8 cellular contexts compared by ENCODE assay signal in the genomic region with DNA sequence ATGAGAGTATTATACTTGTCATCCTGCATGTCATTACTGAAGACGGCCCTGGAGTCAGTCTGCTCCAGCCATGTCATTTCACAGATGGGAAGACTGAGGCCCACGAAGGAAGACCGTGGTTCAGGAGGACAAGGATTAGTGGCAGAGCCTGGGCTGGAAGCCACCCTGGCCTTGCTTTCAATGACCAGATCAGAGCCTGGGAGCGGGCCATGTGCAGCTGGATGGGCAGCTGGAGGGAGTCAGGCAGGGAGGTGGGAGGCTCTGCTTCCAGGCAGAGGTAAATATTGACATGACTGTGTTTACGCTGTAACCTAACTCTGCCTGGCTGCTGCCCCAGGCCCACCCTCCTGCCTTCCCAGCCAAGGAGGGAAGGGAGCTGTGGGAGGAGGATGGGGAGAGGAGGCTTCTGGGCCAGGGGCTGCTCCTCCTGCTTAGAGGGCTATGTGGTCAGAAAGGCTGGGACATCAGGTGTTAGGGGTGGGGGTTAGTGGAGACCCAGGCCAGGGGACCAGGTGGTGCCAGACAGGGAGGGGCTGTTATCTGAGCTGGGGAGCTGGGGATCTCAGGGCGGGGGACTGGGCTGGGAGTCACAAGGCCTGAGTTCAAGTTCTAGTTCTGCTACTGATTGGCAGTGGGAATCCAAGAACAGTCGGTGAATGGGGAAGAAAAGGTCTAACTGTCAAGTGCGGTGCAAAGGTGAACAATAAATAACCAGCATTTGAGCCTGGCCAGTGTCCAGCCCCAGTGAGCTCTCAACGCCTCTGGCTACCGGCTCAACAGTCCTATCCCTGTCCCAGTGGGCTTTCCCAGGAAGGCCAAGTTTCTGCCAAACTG. TPM values are rescaled to one million over a fixed set of nuclear protein-coding genes. Genes with fewer than 3 reads are reported as not detected.
DNase-seq lines count a peak whose midpoint lies in the region; ATAC-seq and TF ChIP-seq lines count a peak whose summit lies in the region.

No MANE protein-coding gene starts in this region.

- H3K36me3 ChIP-seq in BLaER1 (no peaks in the 10 kb centered on the region), mucosa of descending colon (ENCODE audit: low read depth) (no peaks in the 10 kb centered on the region)

- H3K9me3 ChIP-seq in BLaER1, result no peaks in the 10 kb centered on the region
- H3K9me3 ChIP-seq in mucosa of descending colon, result no peaks in the 10 kb centered on the region

- H3K4me1 ChIP-seq in BLaER1 (peaks cover 77% of the 10 kb centered on the region), mucosa of descending colon (ENCODE audit: low read depth) (peaks cover 89% of the 10 kb centered on the region)

- peak; percentile 54 for ATAC-seq in mucosa of descending colon
- no peak for ATAC-seq in HG02678 (IDR thresholded peaks at IDR 0.05; ENCODE audit: unreplicated experiment)

- in situ Hi-C loops in astrocyte of the spinal cord (cut with HindIII; ENCODE audit: low sequenced_read_pairs), result loop anchor here (25.0 kb wide), 1 partner anchor 101 kb away; no protein-coding TSS in a partner anchor

- peak; percentile 71 for DNase-seq in NCI-H146 treated with DMSO at 0.1 percent for 48 hours (lab: John Stamatoyannopoulos, UW; ENCODE audit: unreplicated experiment)
- peak; percentile 66 for DNase-seq in astrocyte of the spinal cord (ENCODE audit: low read depth, low spot score)
- DNase-seq in mucosa of descending colon, result peak; percentile 75 to 84 (median 77)
- DNase-seq in superior temporal gyrus (ENCODE audit: extremely low spot score), result no peak
- DNase-seq in activated CD8-positive, alpha-beta memory T cell treated with anti-CD3 and anti-CD28 coated beads, Interleukin-2, amount 50 U/mL, for 48 hours, result no peak
- no peak for DNase-seq in ecto neural progenitor cell (ENCODE audit: low spot score)

- TF ChIP-seq CTCF in astrocyte of the spinal cord (IDR thresholded peaks at IDR 0.05; ENCODE audit: low read depth, low read length), result no peak
- TF ChIP-seq CTCF in mucosa of descending colon (IDR thresholded peaks at IDR 0.05), result no peak

- 0 out of 2 replicates have a peak overlapping the region, but pooled peaks have one; percentile 98 for H3K4me2 ChIP-seq in BLaER1

- intact Hi-C loops in mucosa of descending colon (cut with DNase I, micrococcal nuclease), result no loop called here

- no peaks in the 10 kb centered on the region for H3K27me3 ChIP-seq in BLaER1

- H3K4me3 ChIP-seq in BLaER1 (no peak overlapping the region), astrocyte of the spinal cord (ENCODE audit: low read depth, low read length) (no peak overlapping the region), mucosa of descending colon (no peak overlapping the region)

- H3K9ac ChIP-seq in BLaER1, result no peak overlapping the region

- H4K20me1 ChIP-seq in BLaER1, result peaks cover 99% of the 10 kb centered on the region

- H3K27ac ChIP-seq in BLaER1, result no peak overlapping the region

RNA-seq across cellular contexts. Expression of gene ECE1, which starts 48.5 kb away (rescaled TPM):
- 100 to 1,000 TPM; 103 to 161 (median 149) TPM for total RNA-seq in mucosa of descending colon

Comparison
In these comparisons a context has a peak if more than half of its experiments do, and no peak if none do; other contexts are left out.
1. DNase-seq: peak in NCI-H146 treated with DMSO at 0.1 percent for 48 hours (single experiment), astrocyte of the spinal cord (single experiment) and mucosa of descending colon (3 of 3); none in superior temporal gyrus (single experiment), activated CD8-positive, alpha-beta memory T cell treated with anti-CD3 and anti-CD28 coated beads, Interleukin-2, amount 50 U/mL, for 48 hours (single experiment) and ecto neural progenitor cell (single experiment).